Comparison of ENCODE assay signal across 1 cellular context in genomic region chr10:117443677-117444022, GRCh38.
TF ChIP-seq lines count a peak whose summit lies in the region.

No MANE protein-coding gene starts in this region.

TF ChIP-seq in H1, 55 proteins besides CTCF, POLR2A, EP300 and RAD21:
- TF ChIP-seq YY1 (IDR thresholded peaks at IDR 0.05; ENCODE audit: low read depth, low read length) (0 out of 2 replicates have a peak, but pooled peaks have one; percentile 24), NRF1 (IDR thresholded peaks at IDR 0.05; ENCODE audit: low read depth, low read length) (no peak), RXRA (IDR thresholded peaks at IDR 0.05; ENCODE audit: insufficient read depth, low read depth, low read length) (no peak), CHD7 (IDR thresholded peaks at IDR 0.05; ENCODE audit: insufficient replicate concordance, low read length) (no peak), ASH2L (IDR thresholded peaks at IDR 0.05; ENCODE audit: low read length) (no peak)
